In the genomic region with DNA sequence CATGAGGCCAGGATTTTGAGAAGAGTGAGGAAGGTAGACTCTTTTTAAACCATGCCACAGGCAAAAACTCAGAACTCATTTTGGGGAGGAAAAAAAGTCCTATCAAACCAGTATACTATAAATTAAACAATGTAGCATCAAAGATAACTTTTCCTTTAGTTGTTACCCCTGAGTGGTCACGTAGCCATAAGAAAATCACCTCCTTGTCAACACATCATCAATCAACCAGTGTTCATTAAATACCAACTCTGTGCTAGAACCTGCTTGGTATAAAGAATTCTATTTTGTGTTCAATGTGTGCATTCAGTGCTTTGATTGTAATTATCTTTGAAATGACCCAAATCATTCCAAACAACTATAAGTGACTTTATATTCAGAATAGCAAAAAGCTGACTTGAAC, we compare ENCODE assay signal across 17 cellular contexts.
"Had no signal": no experiment of that assay in that cellular context is flagged by ENCODE, and none has a peak within 500 bp of the region (broad histone marks: within the 10 kb centered on the region; RNA-seq: fewer than 3 reads in every experiment).

No MANE protein-coding gene starts in this region.

- H3K27ac Mint-ChIP-seq: activated B cell treated with CpG ODN at 0.5 μM for 24 hours; activated CD8-positive, alpha-beta T cell treated with anti-CD3 and anti-CD28 coated beads for 36 hours had no signal

- H3K36me3 ChIP-seq: ascending aorta, left lung, tibial nerve had no signal

- H3K4me3 ChIP-seq: ascending aorta, left lung, psoas muscle, tibial nerve had no signal

- H3K27me3 Mint-ChIP-seq: activated B cell treated with CpG ODN at 0.5 μM for 24 hours; activated CD8-positive, alpha-beta T cell treated with anti-CD3 and anti-CD28 coated beads for 36 hours had no signal

- H3K4me1 ChIP-seq: ascending aorta, left lung, psoas muscle, tibial nerve had no signal

- H3K27me3 ChIP-seq: ascending aorta, left lung, tibial nerve had no signal

- ATAC-seq: activated CD8-positive, alpha-beta T cell treated with anti-CD3 and anti-CD28 coated beads for 36 hours; psoas muscle; right cardiac atrium had no signal

- H3K9me3 ChIP-seq: ascending aorta, left lung, psoas muscle, tibial nerve had no signal

- H3K4me3 Mint-ChIP-seq: activated B cell treated with CpG ODN at 0.5 μM for 24 hours; activated CD8-positive, alpha-beta T cell treated with anti-CD3 and anti-CD28 coated beads for 36 hours had no signal

- H3K27ac ChIP-seq: ascending aorta, left lung, psoas muscle, tibial nerve had no signal

- H3K9me3 Mint-ChIP-seq: activated B cell treated with CpG ODN at 0.5 μM for 24 hours; activated CD8-positive, alpha-beta T cell treated with anti-CD3 and anti-CD28 coated beads for 36 hours had no signal

- DNase-seq: activated B cell treated with CpG ODN at 0.5 μM for 24 hours; activated CD4-positive, alpha-beta T cell treated with anti-CD3 and anti-CD28 coated beads for 4 hours; activated CD8-positive, alpha-beta T cell treated with anti-CD3 and anti-CD28 coated beads for 36 hours; activated effector memory CD4-positive, alpha-beta T cell treated with Interleukin-2 at 50 U/mL for 16 hours; activated T-cell treated with anti-CD3 and anti-CD28 coated beads, Interleukin-2, amount 50 U/mL, for 1 hour; cerebellar nuclear complex; cortex of kidney; hypothalamus; left lung; mammary epithelial cell; midbrain; psoas muscle; right cardiac atrium; stimulated activated CD4-positive, alpha-beta T cell treated with anti-CD3 and anti-CD28 coated beads, Interleukin-2, amount 100 ng/mL, for 24 hours; stimulated activated naive CD4-positive, alpha-beta T cell treated with Interleukin-2 at 50 U/mL for 16 hours had no signal
